Comparison of ENCODE assay signal across 15 cellular contexts in the genomic region with DNA sequence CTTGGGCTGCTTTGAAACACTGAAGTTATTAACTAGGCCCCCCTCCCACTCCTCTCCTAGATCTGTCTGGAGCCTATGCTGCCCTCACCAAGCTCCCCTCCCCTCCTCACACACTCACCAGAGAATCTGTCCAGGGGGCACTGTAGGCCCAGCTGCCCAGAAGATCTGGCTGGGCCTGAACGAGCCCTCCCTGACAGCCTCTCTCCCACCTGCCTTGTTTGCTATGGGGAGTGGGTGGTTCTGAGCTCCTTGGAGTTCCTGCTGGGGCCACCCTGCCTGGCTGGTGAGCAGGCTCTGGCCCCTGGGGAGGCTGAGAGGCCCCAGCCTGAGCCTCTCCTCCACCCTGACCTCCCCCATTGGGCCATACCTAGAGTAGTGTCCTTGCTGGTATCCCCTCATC.
DNase-seq lines count a peak whose midpoint lies in the region; ATAC-seq and TF ChIP-seq lines count a peak whose summit lies in the region.
"Had no signal": no experiment of that assay in that cellular context is flagged by ENCODE, and none has a peak within 500 bp of the region (broad histone marks: within the 10 kb centered on the region; RNA-seq: fewer than 3 reads in every experiment).

No MANE protein-coding gene starts in this region.

- H3K27ac Mint-ChIP-seq in T-cell: no peak overlapping the region
- H3K27ac Mint-ChIP-seq: CD4-positive, alpha-beta T cell; GM23338 had no signal

- H3K9me3 ChIP-seq in breast epithelium: no peaks in the 10 kb centered on the region
- H3K9me3 ChIP-seq in mammary epithelial cell (replicated peaks; ENCODE audit: insufficient read depth, low read length): no peaks in the 10 kb centered on the region
- H3K9me3 ChIP-seq in prostate gland: no peaks in the 10 kb centered on the region
- no peaks in the 10 kb centered on the region for H3K9me3 ChIP-seq in right lobe of liver

- H3K27me3 ChIP-seq in breast epithelium (no peaks in the 10 kb centered on the region), mammary epithelial cell (ENCODE audit: insufficient read depth, low read length) (no peaks in the 10 kb centered on the region), prostate gland (replicated peaks; ENCODE audit: insufficient read depth) (no peaks in the 10 kb centered on the region), right lobe of liver (no peaks in the 10 kb centered on the region)
- H3K27me3 ChIP-seq: BLaER1 treated with 17β-estradiol and CSF1 and Interleukin-3, amounts not matched to agents 10 nM and 100 nM had no signal

- H4K20me1 ChIP-seq in mammary epithelial cell (ENCODE audit: insufficient read depth, low read length): no peaks in the 10 kb centered on the region
- H4K20me1 ChIP-seq: BLaER1 treated with 17β-estradiol and CSF1 and Interleukin-3, amounts not matched to agents 10 nM and 100 nM had no signal

- no TSS peak for BruUV-seq in mammary epithelial cell (replicated peaks; lab: Mats Ljungman, UMichigan)

- no peaks in the 10 kb centered on the region for H3K36me3 ChIP-seq in breast epithelium
- H3K36me3 ChIP-seq in mammary epithelial cell (ENCODE audit: insufficient read depth, low read length): no peaks in the 10 kb centered on the region
- H3K36me3 ChIP-seq in prostate gland: no peaks in the 10 kb centered on the region
- H3K36me3 ChIP-seq in right lobe of liver: no peaks in the 10 kb centered on the region
- H3K36me3 ChIP-seq: BLaER1 treated with 17β-estradiol and CSF1 and Interleukin-3, amounts not matched to agents 10 nM and 100 nM had no signal

- no peak for ATAC-seq in T-cell (replicated peaks in 1 of 4)
- no peak for ATAC-seq in right lobe of liver
- ATAC-seq: GM23338 had no signal

- in situ Hi-C loops in mammary epithelial cell (cut with MboI; ENCODE audit: low sequenced_read_pairs in 2 of 2): no loop called here

- DNase-seq in breast epithelium (ENCODE audit: low spot score in 2 of 2) (no peak), mammary epithelial cell (no peak), prostate gland (ENCODE audit: low spot score) (no peak), T-cell (no peak), NCI-H2029 treated with DMSO at 0.1 percent for 48 hours (lab: John Stamatoyannopoulos, UW) (no peak), right lobe of liver (no peak)
- DNase-seq: 8988T; AML-193; Calu3; CD4-positive, alpha-beta T cell; DMS 273 treated with DMSO at 0.1 percent for 48 hours; H7 had no signal

- no peaks in the 10 kb centered on the region for H3K79me2 ChIP-seq in mammary epithelial cell (ENCODE audit: insufficient read depth, low read length)

- CTCF ChIA-PET in mammary epithelial cell (lab: Charles Lee; ENCODE audit: low non-redundant PET): no interaction called here
- CTCF ChIA-PET in T-cell (lab: Charles Lee): no interaction called here

- TF ChIP-seq POLR2A in breast epithelium (IDR thresholded peaks at IDR 0.05) (no peak), prostate gland (IDR thresholded peaks at IDR 0.05) (no peak), right lobe of liver (IDR thresholded peaks at IDR 0.05) (no peak)

- H3K27me3 Mint-ChIP-seq in T-cell: peaks cover 17 to 32% of the 10 kb centered on the region in 2 donors

- 33% methylated on average over 1 of the region's 1 CpG for WGBS in mammary epithelial cell (ENCODE audit: low coverage, missing lambda C conversion rate)
- WGBS in prostate gland: 80% methylated on average over 1 of the region's 1 CpG
- 80% methylated on average over 1 of the region's 1 CpG for WGBS in right lobe of liver (ENCODE audit: insufficient coverage, low coverage, low lambda C conversion rate, missing lambda C conversion rate)

- H3K4me1 Mint-ChIP-seq in T-cell: no peaks in the 10 kb centered on the region

- H2AFZ ChIP-seq in mammary epithelial cell (ENCODE audit: low read depth, low read length): no peak overlapping the region
- H2AFZ ChIP-seq: GM23338 had no signal

- no peak for TF ChIP-seq CTCF in breast epithelium (IDR thresholded peaks at IDR 0.05)
- TF ChIP-seq CTCF in mammary epithelial cell (conservative IDR thresholded peaks at IDR 0.05 in 1 of 2, IDR thresholded peaks at IDR 0.05 in 1 of 2; ENCODE audit: extremely low read depth in 1 of 2, insufficient read depth in 1 of 2, low read depth in 1 of 2, low read length in 2 of 2): no peak
- no peak for TF ChIP-seq CTCF in prostate gland (IDR thresholded peaks at IDR 0.05)
- TF ChIP-seq CTCF in right lobe of liver (IDR thresholded peaks at IDR 0.05): no peak

- intact Hi-C loops in breast epithelium (cut with DNase I; ENCODE audit: low total_unique reads) (no loop called here), mammary epithelial cell (cut with micrococcal nuclease) (no loop called here), prostate gland (cut with DNase I) (no loop called here), right lobe of liver (cut with DNase I) (no loop called here)

- H3K9me3 Mint-ChIP-seq in T-cell: peaks cover 0 to 2% (median 0%) of the 10 kb centered on the region in 3 donors
- H3K9me3 Mint-ChIP-seq: CD4-positive, alpha-beta T cell had no signal

- H3K4me1 ChIP-seq in breast epithelium (peaks cover 6 to 8% of the 10 kb centered on the region in 2 donors), mammary epithelial cell (ENCODE audit: insufficient read depth, low read length) (no peaks in the 10 kb centered on the region), prostate gland (replicated peaks) (peaks cover 10% of the 10 kb centered on the region), right lobe of liver (no peaks in the 10 kb centered on the region)

- H3K4me3 ChIP-seq in breast epithelium (no peak overlapping the region), mammary epithelial cell (replicated peaks in 1 of 3; ENCODE audit: insufficient read depth in 1 of 3, low read depth in 2 of 3, low read length in 3 of 3) (no peak overlapping the region), prostate gland (no peak overlapping the region), right lobe of liver (no peak overlapping the region)
- H3K4me3 ChIP-seq: BLaER1 treated with 17β-estradiol and CSF1 and Interleukin-3, amounts not matched to agents 10 nM and 100 nM; GM23338 had no signal

- POLR2A ChIA-PET in T-cell (lab: Charles Lee): no interaction called here

- dilution Hi-C loops in mammary epithelial cell (cut with HindIII; ENCODE audit: low sequenced_read_pairs): no loop called here

- no peak overlapping the region for H3K9ac ChIP-seq in mammary epithelial cell (ENCODE audit: insufficient read depth, low read length)
- H3K9ac ChIP-seq: BLaER1 treated with 17β-estradiol and CSF1 and Interleukin-3, amounts not matched to agents 10 nM and 100 nM had no signal

- no peaks in the 10 kb centered on the region for H3K36me3 Mint-ChIP-seq in T-cell

- H3K4me3 Mint-ChIP-seq in T-cell: no peak overlapping the region
- H3K4me3 Mint-ChIP-seq: CD4-positive, alpha-beta T cell; GM23338 had no signal

- H3K27ac ChIP-seq in breast epithelium: peak overlapping the region; percentile 79 to 86
- no peak overlapping the region for H3K27ac ChIP-seq in mammary epithelial cell (ENCODE audit: insufficient read depth, low read depth, low read length)
- peak overlapping the region; percentile 87 for H3K27ac ChIP-seq in cingulate gyrus (ENCODE audit: low read depth, low read length)
- peak overlapping the region; percentile 80 to 81 for H3K27ac ChIP-seq in prostate gland
- no peak overlapping the region for H3K27ac ChIP-seq in right lobe of liver
- H3K27ac ChIP-seq: BLaER1 treated with 17β-estradiol and CSF1 and Interleukin-3, amounts not matched to agents 10 nM and 100 nM had no signal

- no peak overlapping the region for H3K4me2 ChIP-seq in mammary epithelial cell (ENCODE audit: insufficient read depth, low read depth, low read length)
- H3K4me2 ChIP-seq: GM23338 had no signal

Comparison
In these comparisons a context has a peak if more than half of its experiments do, and no peak if none do; other contexts are left out.
1. H3K27ac ChIP-seq: peak in breast epithelium (2 of 2), cingulate gyrus (single experiment) and prostate gland (2 of 2); none in mammary epithelial cell (single experiment) and right lobe of liver (0 of 3).